ENCODE assay signal across 27 cellular contexts in the genomic region with DNA sequence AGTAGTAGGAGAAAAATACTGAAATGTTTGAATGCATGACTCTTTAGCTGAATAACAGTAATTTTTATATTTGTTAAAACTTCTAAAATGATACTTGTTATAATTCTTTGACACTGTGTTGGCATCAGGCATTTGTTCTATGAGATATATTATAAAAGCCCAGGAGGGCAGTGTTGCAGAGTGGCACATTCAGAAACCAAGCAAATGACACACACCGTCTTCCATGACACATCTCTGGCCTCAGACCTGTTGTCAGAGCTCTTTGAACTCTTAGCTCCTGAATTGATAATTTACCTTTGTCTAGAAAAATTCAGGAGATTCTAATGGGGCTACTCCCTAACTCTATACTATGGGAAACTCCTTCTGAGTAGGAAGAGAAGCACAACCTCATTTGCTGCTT.
"Had no signal": no experiment of that assay in that cellular context is flagged by ENCODE, and none has a peak within 500 bp of the region (broad histone marks: within the 10 kb centered on the region; RNA-seq: fewer than 3 reads in every experiment).

No MANE protein-coding gene starts in this region.

- H3K4me1 Mint-ChIP-seq: natural killer cell; stimulated activated memory B cell treated with anti-CD40 and anti-IgM and Interleukin-4, amounts not matched to agents 10 μg/mL and 1 μg/mL and 100 μg/mL, for 72 hours; stimulated activated naive CD8-positive, alpha-beta T cell treated with anti-CD3 and anti-CD28 coated beads, Interleukin-15, amount 100 ng/mL, for 72 hours had no signal

- H3K27ac Mint-ChIP-seq: natural killer cell; nephron; neural progenitor cell; progenitor cell of endocrine pancreas; stimulated activated memory B cell treated with anti-CD40 and anti-IgM and Interleukin-4, amounts not matched to agents 10 μg/mL and 1 μg/mL and 100 μg/mL, for 72 hours; stimulated activated naive CD8-positive, alpha-beta T cell treated with anti-CD3 and anti-CD28 coated beads, Interleukin-15, amount 100 ng/mL, for 72 hours; type B pancreatic cell had no signal

- ATAC-seq: natural killer cell; psoas muscle; right cardiac atrium; right lobe of liver; stimulated activated memory B cell treated with anti-CD40 and anti-IgM and Interleukin-4, amounts not matched to agents 10 μg/mL and 1 μg/mL and 100 μg/mL, for 72 hours; stimulated activated naive CD8-positive, alpha-beta T cell treated with anti-CD3 and anti-CD28 coated beads, Interleukin-15, amount 100 ng/mL, for 72 hours; stimulated activated naive CD8-positive, alpha-beta T cell treated with anti-CD3 and anti-CD28 coated beads, Interleukin-15, Interleukin-2, amounts not matched to agents 100 U/mL and 50 U/mL, for 24 hours; upper lobe of right lung had no signal

- DNase-seq: natural killer cell; occipital lobe; ovary; posterior cingulate gyrus; psoas muscle; right cardiac atrium; right lobe of liver; sigmoid colon; small intestine; stimulated activated CD4-positive, alpha-beta T cell treated with anti-CD3 and anti-CD28 coated beads, Interleukin-15, amount 100 ng/mL, for 24 hours; stimulated activated CD4-positive, alpha-beta T cell treated with anti-CD3 and anti-CD28 coated beads, Interleukin-2, amount 100 ng/mL, for 24 hours; stimulated activated CD4-positive, alpha-beta T cell treated with anti-CD3 and anti-CD28 coated beads, Interleukin-2, amount 100 ng/mL, for 48 hours; stimulated activated CD4-positive, alpha-beta T cell treated with anti-CD3 and anti-CD28 coated beads, Interleukin-4, amount 100 ng/mL, for 24 hours; stimulated activated naive CD4-positive, alpha-beta T cell; stimulated activated naive CD8-positive, alpha-beta T cell treated with anti-CD3 and anti-CD28 coated beads, Interleukin-15, amount 100 ng/mL, for 72 hours; stimulated activated naive CD8-positive, alpha-beta T cell treated with anti-CD3 and anti-CD28 coated beads, Interleukin-15, Interleukin-2, amounts not matched to agents 100 U/mL and 50 U/mL, for 24 hours; substantia nigra; testis; tibial artery; transverse colon; upper lobe of right lung; uterus had no signal

- H3K36me3 Mint-ChIP-seq: natural killer cell; neural progenitor cell; stimulated activated memory B cell treated with anti-CD40 and anti-IgM and Interleukin-4, amounts not matched to agents 10 μg/mL and 1 μg/mL and 100 μg/mL, for 72 hours; type B pancreatic cell had no signal

- H3K9me3 Mint-ChIP-seq: natural killer cell; nephron; neural progenitor cell; stimulated activated memory B cell treated with anti-CD40 and anti-IgM and Interleukin-4, amounts not matched to agents 10 μg/mL and 1 μg/mL and 100 μg/mL, for 72 hours; stimulated activated naive CD8-positive, alpha-beta T cell treated with anti-CD3 and anti-CD28 coated beads, Interleukin-15, amount 100 ng/mL, for 72 hours; type B pancreatic cell had no signal

- H3K27me3 Mint-ChIP-seq: progenitor cell of endocrine pancreas; stimulated activated memory B cell treated with anti-CD40 and anti-IgM and Interleukin-4, amounts not matched to agents 10 μg/mL and 1 μg/mL and 100 μg/mL, for 72 hours; stimulated activated naive CD8-positive, alpha-beta T cell treated with anti-CD3 and anti-CD28 coated beads, Interleukin-15, amount 100 ng/mL, for 72 hours had no signal

- H3K4me3 Mint-ChIP-seq: natural killer cell; nephron; neural progenitor cell; stimulated activated memory B cell treated with anti-CD40 and anti-IgM and Interleukin-4, amounts not matched to agents 10 μg/mL and 1 μg/mL and 100 μg/mL, for 72 hours; stimulated activated naive CD8-positive, alpha-beta T cell treated with anti-CD3 and anti-CD28 coated beads, Interleukin-15, amount 100 ng/mL, for 72 hours; type B pancreatic cell had no signal
